ENCODE assay signal across 18 cellular contexts in the genomic region with DNA sequence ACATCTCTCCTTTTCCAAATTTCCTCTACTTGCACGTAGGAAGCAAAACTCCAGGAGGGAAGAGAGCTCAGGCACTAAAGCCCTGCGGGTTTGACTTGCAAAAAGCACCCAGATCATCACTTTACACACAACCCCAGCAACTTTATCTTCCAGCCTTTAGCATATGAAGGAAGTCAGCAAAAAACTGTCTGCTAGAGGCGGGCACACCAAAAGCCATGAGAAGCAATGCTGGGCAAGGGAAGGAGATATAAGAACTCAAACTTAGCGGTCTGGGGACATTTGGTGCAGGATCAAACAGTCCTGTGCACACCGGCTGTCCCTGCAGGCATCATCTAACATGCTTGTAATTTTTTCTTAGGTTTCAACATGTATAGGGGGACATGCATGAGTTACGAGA.
A peak's percentile ranks its signal among the peaks of the same experiment; 100 is the strongest.
DNase-seq lines count a peak whose midpoint lies in the region; ATAC-seq, FAIRE-seq and TF ChIP-seq lines count a peak whose summit lies in the region.
"Had no signal": no experiment of that assay in that cellular context is flagged by ENCODE, and none has a peak within 500 bp of the region (broad histone marks: within the 10 kb centered on the region; RNA-seq: fewer than 3 reads in every experiment).

No MANE protein-coding gene starts in this region.

- H3K27me3 ChIP-seq in HL-60 (ENCODE audit: insufficient read depth, poor library complexity, severe bottlenecking), result no peaks in the 10 kb centered on the region
- H3K27me3 ChIP-seq in naive thymus-derived CD4-positive, alpha-beta T cell (ENCODE audit: control insufficient read depth in 2 of 2, insufficient read depth in 2 of 2, low read length in 2 of 2), result no peaks in the 10 kb centered on the region

- peaks cover 22 to 62% of the 10 kb centered on the region in 2 donors for H3K4me1 ChIP-seq in naive thymus-derived CD4-positive, alpha-beta T cell (ENCODE audit: control insufficient read depth in 2 of 2, insufficient read depth in 2 of 2, low read length in 2 of 2)

- no peaks in the 10 kb centered on the region for H3K9me3 Mint-ChIP-seq in activated naive CD8-positive, alpha-beta T cell (ENCODE audit: low read depth)
- H3K9me3 Mint-ChIP-seq in activated naive CD8-positive, alpha-beta T cell treated with anti-CD3 and anti-CD28 coated beads for 36 hours, result no peaks in the 10 kb centered on the region
- peaks cover 0 to 8% (median 0%) of the 10 kb centered on the region in 11 donors for H3K9me3 Mint-ChIP-seq in naive thymus-derived CD4-positive, alpha-beta T cell
- H3K9me3 Mint-ChIP-seq: H9 had no signal

- H3K27ac ChIP-seq in HL-60 (replicated peaks), result peak overlapping the region; percentile 81; the same call in 1 of the 2 replicates
- H3K27ac ChIP-seq in naive thymus-derived CD4-positive, alpha-beta T cell (ENCODE audit: low read depth, low read length), result peak overlapping the region; percentile 11
- H3K27ac ChIP-seq: KMS-11 had no signal

- POLR2A ChIA-PET in naive thymus-derived CD4-positive, alpha-beta T cell (lab: Charles Lee), result interaction anchor here (1.0 kb wide), 1 partner anchor 133 kb away, joined by 3 read pairs; no protein-coding TSS in a partner anchor

- ATAC-seq in naive thymus-derived CD4-positive, alpha-beta T cell, result no peak
- ATAC-seq: HepG2 had no signal

- H3K4me3 Mint-ChIP-seq in activated naive CD8-positive, alpha-beta T cell, result peak overlapping the region; percentile 12
- no peak overlapping the region for H3K4me3 Mint-ChIP-seq in activated naive CD8-positive, alpha-beta T cell treated with anti-CD3 and anti-CD28 coated beads for 36 hours
- H3K4me3 Mint-ChIP-seq in naive thymus-derived CD4-positive, alpha-beta T cell, result peak overlapping the region in 7 of 10 donors; percentile 0 to 92 (median 25)
- H3K4me3 Mint-ChIP-seq: H9 had no signal

- intact Hi-C loops in naive thymus-derived CD4-positive, alpha-beta T cell (cut with micrococcal nuclease), result loop anchor here in 1 of 2 donors (5.0 kb wide), 1 partner anchor 231 kb away; no protein-coding TSS in a partner anchor

- CTCF ChIA-PET in naive thymus-derived CD4-positive, alpha-beta T cell (lab: Charles Lee), result interaction anchor here (0.7 kb wide), 1 partner anchor 16 kb away, joined by 4 read pairs; no protein-coding TSS in a partner anchor

- DNase-seq in activated naive CD8-positive, alpha-beta T cell treated with anti-CD3 and anti-CD28 coated beads for 36 hours, result no peak
- DNase-seq in HL-60 (ENCODE audit: low read depth in 1 of 2, low spot score in 1 of 2), result no peak
- peak in 1 of 9 donors; percentile 31 for DNase-seq in naive thymus-derived CD4-positive, alpha-beta T cell
- no peak for DNase-seq in NCI-H446 treated with DMSO at 0.1 percent for 48 hours (lab: John Stamatoyannopoulos, UW)
- no peak for DNase-seq in frontal cortex (ENCODE audit: low spot score in 2 of 2)
- DNase-seq in NCI-H2196 (lab: John Stamatoyannopoulos, UW; ENCODE audit: unreplicated experiment), result no peak
- DNase-seq: AML-193, DMS53, H9, NCI-H1092, NCI-H1694, NCI-H2107, NCI-H748 treated with DMSO at 0.1 percent for 48 hours, SHP77 had no signal

- no peaks in the 10 kb centered on the region for H3K27me3 Mint-ChIP-seq in activated naive CD8-positive, alpha-beta T cell
- no peaks in the 10 kb centered on the region for H3K27me3 Mint-ChIP-seq in activated naive CD8-positive, alpha-beta T cell treated with anti-CD3 and anti-CD28 coated beads for 36 hours
- peaks cover 0 to 13% (median 0%) of the 10 kb centered on the region in 5 donors for H3K27me3 Mint-ChIP-seq in naive thymus-derived CD4-positive, alpha-beta T cell

- FAIRE-seq in frontal cortex (lab: Jason Lieb, UNC), result no peak
- FAIRE-seq: GM18507, HepG2 had no signal

- H3K9me3 ChIP-seq in naive thymus-derived CD4-positive, alpha-beta T cell (ENCODE audit: control insufficient read depth in 2 of 3, low read length in 3 of 3), result no peaks in the 10 kb centered on the region

- no peak overlapping the region for H3K4me3 ChIP-seq in HL-60 (replicated peaks; ENCODE audit: insufficient read depth, low read length)
- H3K4me3 ChIP-seq in naive thymus-derived CD4-positive, alpha-beta T cell (ENCODE audit: low read length), result no peak overlapping the region

- no peak for TF ChIP-seq CTCF in HL-60 (IDR thresholded peaks at IDR 0.05; ENCODE audit: insufficient read depth, low read length)

- H3K27ac Mint-ChIP-seq in activated naive CD8-positive, alpha-beta T cell, result peak overlapping the region; percentile 7
- H3K27ac Mint-ChIP-seq in activated naive CD8-positive, alpha-beta T cell treated with anti-CD3 and anti-CD28 coated beads for 36 hours, result no peak overlapping the region
- H3K27ac Mint-ChIP-seq in naive thymus-derived CD4-positive, alpha-beta T cell, result peak overlapping the region in 8 of 9 donors; percentile 43 to 100 (median 96)

- no peaks in the 10 kb centered on the region for H3K36me3 ChIP-seq in naive thymus-derived CD4-positive, alpha-beta T cell (ENCODE audit: control insufficient read depth in 2 of 3, insufficient read depth in 3 of 3, low read length in 3 of 3)

- H3K36me3 Mint-ChIP-seq in activated naive CD8-positive, alpha-beta T cell, result no peaks in the 10 kb centered on the region
- H3K36me3 Mint-ChIP-seq in activated naive CD8-positive, alpha-beta T cell treated with anti-CD3 and anti-CD28 coated beads for 36 hours, result peaks cover 1% of the 10 kb centered on the region
- H3K36me3 Mint-ChIP-seq in naive thymus-derived CD4-positive, alpha-beta T cell, result peaks cover 0 to 6% (median 0%) of the 10 kb centered on the region in 5 donors

- peaks cover 71% of the 10 kb centered on the region for H3K4me1 Mint-ChIP-seq in activated naive CD8-positive, alpha-beta T cell (ENCODE audit: low read depth)
- peaks cover 54% of the 10 kb centered on the region for H3K4me1 Mint-ChIP-seq in activated naive CD8-positive, alpha-beta T cell treated with anti-CD3 and anti-CD28 coated beads for 36 hours
- H3K4me1 Mint-ChIP-seq in naive thymus-derived CD4-positive, alpha-beta T cell, result peaks cover 55 to 86% (median 74%) of the 10 kb centered on the region in 7 donors
